Comparison of ENCODE assay signal across 22 cellular contexts in the genomic region with DNA sequence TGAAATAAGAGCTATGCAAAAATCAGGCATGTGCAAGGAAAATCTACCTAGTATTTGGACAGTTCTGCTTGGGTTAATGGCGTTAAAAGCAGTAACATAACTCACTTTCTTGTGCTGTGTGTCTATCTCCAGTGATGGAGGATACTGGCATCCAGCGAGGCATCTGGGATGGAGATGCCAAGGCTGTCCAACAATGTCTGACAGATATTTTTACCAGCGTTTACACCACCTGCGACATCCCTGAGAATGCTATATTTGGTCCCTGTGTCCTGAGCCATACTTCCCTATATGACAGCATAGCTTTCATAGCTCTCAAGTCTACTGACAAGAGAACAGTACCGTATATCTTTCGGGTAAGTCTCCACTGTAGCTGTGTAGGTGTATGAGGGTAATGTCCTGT.
"Had no signal": no experiment of that assay in that cellular context is flagged by ENCODE, and none has a peak within 500 bp of the region (broad histone marks: within the 10 kb centered on the region; RNA-seq: fewer than 3 reads in every experiment).

No MANE protein-coding gene starts in this region.

- H3K4me1 ChIP-seq: prostate gland had no signal

- H3K4me3 Mint-ChIP-seq: activated naive CD4-positive, alpha-beta T cell treated with anti-CD3 and anti-CD28 coated beads, Interleukin-2, amount 10 ng/mL, durations not matched to agents 7 days and 5 days; central memory CD8-positive, alpha-beta T cell had no signal

- H3K36me3 ChIP-seq: heart left ventricle, left lung, prostate gland had no signal

- H3K4me3 ChIP-seq: body of pancreas, heart left ventricle, left lung, skin epidermis had no signal

- DNase-seq: activated naive CD4-positive, alpha-beta T cell treated with anti-CD3 and anti-CD28 coated beads, Interleukin-2, amount 10 ng/mL, durations not matched to agents 7 days and 5 days; body of pancreas; effector memory CD4-positive, alpha-beta T cell; heart left ventricle; left lung; mammary epithelial cell; naive thymus-derived CD4-positive, alpha-beta T cell; occipital lobe; right cardiac atrium; stimulated activated CD4-positive, alpha-beta T cell treated with anti-CD3 and anti-CD28 coated beads, Interleukin-15, amount 100 ng/mL, for 24 hours; stimulated activated CD4-positive, alpha-beta T cell treated with anti-CD3 and anti-CD28 coated beads, Interleukin-4, amount 100 ng/mL, for 1 hour; stimulated activated naive CD4-positive, alpha-beta T cell treated with Interleukin-2 at 50 U/mL for 16 hours; substantia nigra; SW 1271 had no signal

- H3K9me3 ChIP-seq: body of pancreas, heart left ventricle, left lung, prostate gland had no signal

- FAIRE-seq: frontal cortex, islet of Langerhans had no signal

- ATAC-seq: body of pancreas; heart left ventricle; left lung; naive thymus-derived CD4-positive, alpha-beta T cell; right cardiac atrium had no signal

- H3K36me3 Mint-ChIP-seq: type B pancreatic cell had no signal

- H3K27ac ChIP-seq: body of pancreas, epithelial cell of prostate, heart left ventricle, left lung, skin epidermis had no signal

- H3K27me3 Mint-ChIP-seq: central memory CD8-positive, alpha-beta T cell had no signal

- H3K27ac Mint-ChIP-seq: activated naive CD4-positive, alpha-beta T cell treated with anti-CD3 and anti-CD28 coated beads, Interleukin-2, amount 10 ng/mL, durations not matched to agents 7 days and 5 days; activated T-helper 2 cell treated with anti-CD3 and anti-CD28 coated beads, Interferon-gamma antibody, Interleukin-2, Interleukin-4, amounts not matched to agents 10 μg/mL and 5 μg/mL and 100 μg/mL, durations not matched to agents 14 hours and 24 hours and 36 hours; naive thymus-derived CD4-positive, alpha-beta T cell; type B pancreatic cell had no signal

- H3K9me3 Mint-ChIP-seq: activated naive CD4-positive, alpha-beta T cell treated with anti-CD3 and anti-CD28 coated beads, Interleukin-2, amount 10 ng/mL, durations not matched to agents 7 days and 5 days; activated T-helper 2 cell treated with anti-CD3 and anti-CD28 coated beads, Interferon-gamma antibody, Interleukin-2, Interleukin-4, amounts not matched to agents 10 μg/mL and 5 μg/mL and 100 μg/mL, durations not matched to agents 14 hours and 24 hours and 36 hours; central memory CD8-positive, alpha-beta T cell; naive thymus-derived CD4-positive, alpha-beta T cell; type B pancreatic cell had no signal
